ENCODE assay signal across 28 cellular contexts in the genomic region with DNA sequence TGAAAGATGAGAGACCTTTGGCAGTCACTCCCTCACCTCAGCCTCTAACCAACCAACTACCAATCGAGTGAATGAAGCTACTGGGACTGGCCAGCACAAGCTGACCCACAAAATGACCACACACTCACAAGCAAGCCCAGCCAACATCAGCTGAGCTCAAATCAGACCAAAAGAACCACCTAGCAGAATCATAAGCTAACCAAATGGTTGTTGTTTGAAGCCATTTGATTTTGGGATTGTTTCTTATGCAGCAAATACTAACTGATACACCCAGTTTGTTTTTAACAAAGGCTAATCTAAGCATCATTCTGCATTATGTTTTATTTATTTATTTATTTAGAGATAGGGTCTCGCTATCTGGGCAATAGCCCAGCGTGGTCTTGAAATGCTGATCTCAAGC.
"Had no signal": no experiment of that assay in that cellular context is flagged by ENCODE, and none has a peak within 500 bp of the region (broad histone marks: within the 10 kb centered on the region; RNA-seq: fewer than 3 reads in every experiment).

No MANE protein-coding gene starts in this region.

- H3K4me3 ChIP-seq: neural progenitor cell, ovary, psoas muscle, right lobe of liver, sigmoid colon, stomach, thoracic aorta, thyroid gland, tibial nerve, upper lobe of left lung, vagina had no signal

- H3K27ac Mint-ChIP-seq: natural killer cell treated with Interleukin-12 subunit alpha and Interleukin-12 subunit beta and Interleukin-15 and Interleukin-18, amount 100 ng/mL, for 72 hours; nephron progenitor cell; neural progenitor cell; progenitor cell of endocrine pancreas; stimulated activated effector memory CD8-positive, alpha-beta T cell treated with anti-CD3 and anti-CD28 coated beads, Interleukin-12 subunit alpha, Interleukin-12 subunit beta, amount 100 ng/mL, for 72 hours; stimulated activated naive B cell treated with anti-CD40 and anti-IgM and Interleukin-4, amounts not matched to agents 10 μg/mL and 1 μg/mL and 100 μg/mL, for 72 hours; stimulated activated naive CD8-positive, alpha-beta T cell treated with anti-CD3 and anti-CD28 coated beads, Interleukin-15, Interleukin-2, amounts not matched to agents 100 ng/mL and 50 ng/mL, for 24 hours had no signal

- H3K36me3 Mint-ChIP-seq: natural killer cell treated with Interleukin-12 subunit alpha and Interleukin-12 subunit beta and Interleukin-15 and Interleukin-18, amount 100 ng/mL, for 72 hours; neural progenitor cell; stimulated activated effector memory CD8-positive, alpha-beta T cell treated with anti-CD3 and anti-CD28 coated beads, Interleukin-12 subunit alpha, Interleukin-12 subunit beta, amount 100 ng/mL, for 72 hours; stimulated activated naive B cell treated with anti-CD40 and anti-IgM and Interleukin-4, amounts not matched to agents 10 μg/mL and 1 μg/mL and 100 μg/mL, for 72 hours had no signal

- H3K9ac ChIP-seq: neural progenitor cell, parathyroid adenoma had no signal

- H3K9me3 ChIP-seq: ovary, psoas muscle, right lobe of liver, sigmoid colon, thoracic aorta, thyroid gland, upper lobe of left lung, vagina had no signal

- DNase-seq: nephron progenitor cell; occipital lobe; ovary; posterior cingulate gyrus; psoas muscle; right cardiac atrium; right lobe of liver; sigmoid colon; small intestine; stimulated activated CD4-positive, alpha-beta T cell treated with anti-CD3 and anti-CD28 coated beads, Interleukin-15, amount 100 ng/mL, for 24 hours; stimulated activated CD4-positive, alpha-beta T cell treated with anti-CD3 and anti-CD28 coated beads, Interleukin-2, amount 100 ng/mL, for 24 hours; stimulated activated CD4-positive, alpha-beta T cell treated with anti-CD3 and anti-CD28 coated beads, Interleukin-2, amount 100 ng/mL, for 48 hours; stimulated activated CD4-positive, alpha-beta T cell treated with anti-CD3 and anti-CD28 coated beads, Interleukin-4, amount 100 ng/mL, for 24 hours; stimulated activated naive B cell treated with anti-CD40 and anti-IgM and Interleukin-4, amounts not matched to agents 10 μg/mL and 1 μg/mL and 100 μg/mL, for 72 hours; stimulated activated naive CD4-positive, alpha-beta T cell treated with Interleukin-2 at 50 U/mL for 16 hours; stomach; thyroid gland; trophoblast cell; upper lobe of left lung had no signal

- H3K9me3 Mint-ChIP-seq: natural killer cell treated with Interleukin-12 subunit alpha and Interleukin-12 subunit beta and Interleukin-15 and Interleukin-18, amount 100 ng/mL, for 72 hours had no signal

- H3K27me3 ChIP-seq: neural progenitor cell, ovary, right lobe of liver, thyroid gland, tibial nerve, upper lobe of left lung, vagina had no signal

- H3K4me2 ChIP-seq: neural progenitor cell had no signal

- H3K4me3 Mint-ChIP-seq: natural killer cell treated with Interleukin-12 subunit alpha and Interleukin-12 subunit beta and Interleukin-15 and Interleukin-18, amount 100 ng/mL, for 72 hours; nephron progenitor cell; neural progenitor cell; stimulated activated effector memory CD8-positive, alpha-beta T cell treated with anti-CD3 and anti-CD28 coated beads, Interleukin-12 subunit alpha, Interleukin-12 subunit beta, amount 100 ng/mL, for 72 hours; stimulated activated naive B cell treated with anti-CD40 and anti-IgM and Interleukin-4, amounts not matched to agents 10 μg/mL and 1 μg/mL and 100 μg/mL, for 72 hours; stimulated activated naive CD8-positive, alpha-beta T cell treated with anti-CD3 and anti-CD28 coated beads, Interleukin-15, Interleukin-2, amounts not matched to agents 100 ng/mL and 50 ng/mL, for 24 hours had no signal

- H3K4me1 Mint-ChIP-seq: nephron progenitor cell; neural progenitor cell; stimulated activated effector memory CD8-positive, alpha-beta T cell treated with anti-CD3 and anti-CD28 coated beads, Interleukin-12 subunit alpha, Interleukin-12 subunit beta, amount 100 ng/mL, for 72 hours had no signal

- H3K36me3 ChIP-seq: neural progenitor cell, ovary, right lobe of liver, sigmoid colon, stomach, thoracic aorta, thyroid gland, tibial nerve, upper lobe of left lung, vagina had no signal

- H3K4me1 ChIP-seq: parathyroid adenoma, psoas muscle, right lobe of liver, sigmoid colon, stomach, thyroid gland, tibial nerve, upper lobe of left lung, vagina had no signal

- ATAC-seq: natural killer cell treated with Interleukin-12 subunit alpha and Interleukin-12 subunit beta and Interleukin-15 and Interleukin-18, amount 100 ng/mL, for 72 hours; psoas muscle; right cardiac atrium; right lobe of liver; stimulated activated effector memory CD8-positive, alpha-beta T cell treated with anti-CD3 and anti-CD28 coated beads, Interleukin-12 subunit alpha, Interleukin-12 subunit beta, amount 100 ng/mL, for 72 hours; stimulated activated naive B cell treated with anti-CD40 and anti-IgM and Interleukin-4, amounts not matched to agents 10 μg/mL and 1 μg/mL and 100 μg/mL, for 72 hours had no signal

- H3K79me2 ChIP-seq: parathyroid adenoma had no signal

- H3K27ac ChIP-seq: neural progenitor cell, ovary, parathyroid adenoma, psoas muscle, right lobe of liver, sigmoid colon, stomach, thoracic aorta, thyroid gland, tibial nerve, upper lobe of left lung, vagina had no signal

- H2AFZ ChIP-seq: neural progenitor cell, parathyroid adenoma had no signal
